Comparison of ENCODE assay signal across 19 cellular contexts in genomic region chr5:124403281-124403680, GRCh38.
DNase-seq lines count a peak whose midpoint lies in the region; ATAC-seq and TF ChIP-seq lines count a peak whose summit lies in the region.
"Had no signal": no experiment of that assay in that cellular context is flagged by ENCODE, and none has a peak within 500 bp of the region (broad histone marks: within the 10 kb centered on the region; RNA-seq: fewer than 3 reads in every experiment).

No MANE protein-coding gene starts in this region.

- no peak overlapping the region for H3K27ac ChIP-seq in right atrium auricular region
- H3K27ac ChIP-seq in PC-9 = peak overlapping the region; percentile 94
- no peak overlapping the region for H3K27ac ChIP-seq in esophagus muscularis mucosa (replicated peaks in 1 of 4)
- no peak overlapping the region for H3K27ac ChIP-seq in transverse colon
- H3K27ac ChIP-seq: SJCRH30 had no signal

- H3K4me1 ChIP-seq in right atrium auricular region = peaks cover 0 to 33% of the 10 kb centered on the region in 2 donors
- H3K4me1 ChIP-seq in PC-9 (replicated peaks; ENCODE audit: insufficient read depth) = peaks cover 38% of the 10 kb centered on the region
- peaks cover 8 to 37% (median 21%) of the 10 kb centered on the region in 4 donors for H3K4me1 ChIP-seq in esophagus muscularis mucosa
- peaks cover 0 to 18% (median 0%) of the 10 kb centered on the region in 4 donors for H3K4me1 ChIP-seq in transverse colon
- H3K4me1 ChIP-seq: SJCRH30 had no signal

- no peak overlapping the region for H2AFZ ChIP-seq in PC-9

- no peak overlapping the region for H3K4me3 ChIP-seq in right atrium auricular region
- H3K4me3 ChIP-seq in PC-9 = no peak overlapping the region
- H3K4me3 ChIP-seq in esophagus muscularis mucosa = no peak overlapping the region
- no peak overlapping the region for H3K4me3 ChIP-seq in transverse colon
- H3K4me3 ChIP-seq: BLaER1 treated with 17β-estradiol and CSF1 and Interleukin-3, amounts not matched to agents 10 nM and 100 nM; SJCRH30 had no signal

- WGBS in esophagus muscularis mucosa = 96% methylated on average over 2 of the region's 2 CpGs
- 66% methylated on average over 2 of the region's 2 CpGs; no CpG with 5 or more reads in 1 of the 2 donors for WGBS in transverse colon (ENCODE audit: low coverage in 1 of 2), 2 donors

- H3F3A ChIP-seq in PC-9 (ENCODE audit: insufficient read depth, low read depth) = peaks cover 32% of the 10 kb centered on the region; the same call in 1 of the 2 replicates

- H3K36me3 ChIP-seq in right atrium auricular region (no peaks in the 10 kb centered on the region), PC-9 (ENCODE audit: low read depth) (no peaks in the 10 kb centered on the region), esophagus muscularis mucosa (no peaks in the 10 kb centered on the region), transverse colon (no peaks in the 10 kb centered on the region)
- H3K36me3 ChIP-seq: BLaER1 treated with 17β-estradiol and CSF1 and Interleukin-3, amounts not matched to agents 10 nM and 100 nM; SJCRH30 had no signal

- no peaks in the 10 kb centered on the region for H3K27me3 ChIP-seq in right atrium auricular region
- H3K27me3 ChIP-seq in PC-9 (ENCODE audit: insufficient read depth, low read depth) = no peaks in the 10 kb centered on the region
- H3K27me3 ChIP-seq in esophagus muscularis mucosa = no peaks in the 10 kb centered on the region
- H3K27me3 ChIP-seq in transverse colon = no peaks in the 10 kb centered on the region
- H3K27me3 ChIP-seq: BLaER1 treated with 17β-estradiol and CSF1 and Interleukin-3, amounts not matched to agents 10 nM and 100 nM; SJCRH30 had no signal

- H3K9me3 ChIP-seq in right atrium auricular region (no peaks in the 10 kb centered on the region), PC-9 (ENCODE audit: insufficient read depth, low read depth) (peaks cover 4% of the 10 kb centered on the region; the same call in 1 of the 2 replicates), esophagus muscularis mucosa (no peaks in the 10 kb centered on the region), transverse colon (no peaks in the 10 kb centered on the region)
- H3K9me3 ChIP-seq: BLaER1 treated with 17β-estradiol and CSF1 and Interleukin-3, amounts not matched to agents 10 nM and 100 nM; SJCRH30 had no signal

- ATAC-seq in Right ventricle myocardium superior (ENCODE audit: poor library complexity) (peak; percentile 21), GM18867 (IDR thresholded peaks at IDR 0.05; ENCODE audit: unreplicated experiment) (no peak)
- ATAC-seq: CD8-positive, alpha-beta T cell; HepG2 had no signal

- POLR2A ChIA-PET in PC-9 (lab: Charles Lee; ENCODE audit: unreplicated experiment) = no interaction called here

- CTCF ChIA-PET in PC-9 (lab: Charles Lee) = no interaction called here

- intact Hi-C loops in Right ventricle myocardium superior (cut with DNase I) (no loop called here), PC-9 (cut with micrococcal nuclease; ENCODE audit: unreplicated experiment) (loop anchor here (5.0 kb wide), 2 partner anchors 259 to 339 kb away; no protein-coding TSS in a partner anchor), esophagus muscularis mucosa (cut with DNase I) (no loop called here), transverse colon (cut with DNase I; ENCODE audit: low total_unique reads) (no loop called here)

- BruUV-seq in PC-9 (replicated peaks; lab: Mats Ljungman, UMichigan) = no TSS peak

- in situ Hi-C loops in transverse colon (cut with MboI; ENCODE audit: low pct_ligation_motif_present in 1 of 4, low pct_unique_long_range_greater_than_20kb in 1 of 4, low sequenced_read_pairs in 3 of 4) = no loop called here

- H3K9me2 ChIP-seq in PC-9 (ENCODE audit: insufficient read depth) = no peaks in the 10 kb centered on the region; the same call in 1 of the 2 replicates

- TF ChIP-seq EP300 in esophagus muscularis mucosa (IDR thresholded peaks at IDR 0.05) = no peak
- no peak for TF ChIP-seq EP300 in transverse colon (IDR thresholded peaks at IDR 0.05; ENCODE audit: low read depth)

- TF ChIP-seq POLR2A in esophagus muscularis mucosa (IDR thresholded peaks at IDR 0.05; ENCODE audit: low read depth) (no peak), transverse colon (IDR thresholded peaks at IDR 0.05) (no peak)

- no peak for TF ChIP-seq CTCF in right atrium auricular region (IDR thresholded peaks at IDR 0.05)
- TF ChIP-seq CTCF in PC-9 (conservative IDR thresholded peaks at IDR 0.05) = no peak
- TF ChIP-seq CTCF in esophagus muscularis mucosa (IDR thresholded peaks at IDR 0.05) = no peak
- no peak for TF ChIP-seq CTCF in transverse colon (IDR thresholded peaks at IDR 0.05)

- no peaks in the 10 kb centered on the region for H4K20me1 ChIP-seq in PC-9 (ENCODE audit: insufficient read depth)
- H4K20me1 ChIP-seq: BLaER1 treated with 17β-estradiol and CSF1 and Interleukin-3, amounts not matched to agents 10 nM and 100 nM had no signal

- H3K4me2 ChIP-seq in PC-9 = peak overlapping the region; percentile 63

- DNase-seq in Right ventricle myocardium superior (no peak), right atrium auricular region (ENCODE audit: low spot score) (no peak), PC-9 (peak in 1 of 2 experiments; percentile 40), esophagus muscularis mucosa (ENCODE audit: extremely low spot score) (peak; percentile 31), transverse colon (peak; percentile 66), AML-193 (lab: John Stamatoyannopoulos, UW) (no peak), OCI-M1 (lab: John Stamatoyannopoulos, UW) (no peak)
- DNase-seq: CD8-positive, alpha-beta T cell; DMS79 treated with DMSO at 0.1 percent for 48 hours; HFFc6; KBM-7; NCI-H1105 treated with DMSO at 0.1 percent for 48 hours; NCI-H187; NCI-H526 treated with DMSO at 0.1 percent for 48 hours; NK-92 treated with Interleukin-12 subunit alpha and Interleukin-12 subunit beta, amount 100 ng/mL, for 24 hours; SJCRH30 had no signal

- H3K79me2 ChIP-seq in PC-9 (ENCODE audit: low read depth) = no peaks in the 10 kb centered on the region

Comparison
In these comparisons a context has a peak if more than half of its experiments do, and no peak if none do; other contexts are left out.
1. DNase-seq: peak in esophagus muscularis mucosa (single experiment) and transverse colon (single experiment); none in Right ventricle myocardium superior (single experiment), right atrium auricular region (single experiment), AML-193 (0 of 2) and OCI-M1 (single experiment).